In genomic region chr4:16684083-16684482, GRCh38 we compare ENCODE assay signal across 17 cellular contexts.
DNase-seq lines count a peak whose midpoint lies in the region; ATAC-seq, FAIRE-seq and TF ChIP-seq lines count a peak whose summit lies in the region.
"Had no signal": no experiment of that assay in that cellular context is flagged by ENCODE, and none has a peak within 500 bp of the region (broad histone marks: within the 10 kb centered on the region; RNA-seq: fewer than 3 reads in every experiment).

No MANE protein-coding gene starts in this region.

- no peaks in the 10 kb centered on the region for H3K36me3 ChIP-seq in astrocyte (ENCODE audit: insufficient read depth, low read length)
- no peaks in the 10 kb centered on the region for H3K36me3 ChIP-seq in osteoblast (ENCODE audit: insufficient read depth, low read length)

- no peak overlapping the region for H3K4me3 Mint-ChIP-seq in astrocyte (ENCODE audit: unreplicated experiment)
- H3K4me3 Mint-ChIP-seq: activated B cell treated with CpG ODN at 0.5 μM for 24 hours; activated naive CD4-positive, alpha-beta T cell treated with anti-CD3 and anti-CD28 coated beads, Interleukin-2, amount 10 ng/mL, durations not matched to agents 7 days and 5 days; B cell had no signal

- TF ChIP-seq CTCF in astrocyte (IDR thresholded peaks at IDR 0.05; ENCODE audit: insufficient read depth, low read depth, low read length): no peak
- no peak for TF ChIP-seq CTCF in osteoblast (IDR thresholded peaks at IDR 0.05; ENCODE audit: extremely low read depth, low read depth, low read length)

- peaks cover 35% of the 10 kb centered on the region for H3K4me1 ChIP-seq in astrocyte (ENCODE audit: insufficient read depth, low read length)
- peaks cover 47% of the 10 kb centered on the region for H3K4me1 ChIP-seq in osteoblast (ENCODE audit: insufficient read depth, low read length)
- H3K4me1 ChIP-seq: foreskin keratinocyte had no signal

- H3K27ac Mint-ChIP-seq in astrocyte (ENCODE audit: unreplicated experiment): no peak overlapping the region
- H3K27ac Mint-ChIP-seq: activated B cell treated with CpG ODN at 0.5 μM for 24 hours; activated naive CD4-positive, alpha-beta T cell treated with anti-CD3 and anti-CD28 coated beads, Interleukin-2, amount 10 ng/mL, durations not matched to agents 7 days and 5 days; B cell had no signal

- H2AFZ ChIP-seq in astrocyte (ENCODE audit: low read depth, low read length) (no peak overlapping the region), osteoblast (ENCODE audit: low read length) (peak overlapping the region; percentile 27)

- H3K4me1 Mint-ChIP-seq in astrocyte (ENCODE audit: low read depth, unreplicated experiment): peaks cover 14% of the 10 kb centered on the region
- H3K4me1 Mint-ChIP-seq: activated B cell treated with CpG ODN at 0.5 μM for 24 hours; activated naive CD4-positive, alpha-beta T cell treated with anti-CD3 and anti-CD28 coated beads, Interleukin-2, amount 10 ng/mL, durations not matched to agents 7 days and 5 days; B cell had no signal

- H3K27ac ChIP-seq in astrocyte (ENCODE audit: low read depth, low read length): peak overlapping the region; percentile 90
- H3K27ac ChIP-seq in osteoblast (ENCODE audit: low read depth, low read length): peak overlapping the region; percentile 95
- H3K27ac ChIP-seq: foreskin keratinocyte had no signal

- peaks cover 5% of the 10 kb centered on the region for H3K27me3 Mint-ChIP-seq in astrocyte (ENCODE audit: low read depth, unreplicated experiment)
- H3K27me3 Mint-ChIP-seq: activated B cell treated with CpG ODN at 0.5 μM for 24 hours; activated naive CD4-positive, alpha-beta T cell treated with anti-CD3 and anti-CD28 coated beads, Interleukin-2, amount 10 ng/mL, durations not matched to agents 7 days and 5 days; B cell had no signal

- H3K79me2 ChIP-seq in astrocyte (ENCODE audit: insufficient read depth, low read length) (no peaks in the 10 kb centered on the region), osteoblast (ENCODE audit: insufficient read depth, low read length) (no peaks in the 10 kb centered on the region)

- H3K9ac ChIP-seq in astrocyte (ENCODE audit: low read length): peak overlapping the region; percentile 74

- FAIRE-seq in astrocyte (lab: Jason Lieb, UNC): peak; percentile 78

- H3K27me3 ChIP-seq in astrocyte (ENCODE audit: insufficient read depth, low read length): no peaks in the 10 kb centered on the region
- H3K27me3 ChIP-seq in osteoblast (ENCODE audit: insufficient read depth, low read length): no peaks in the 10 kb centered on the region
- H3K27me3 ChIP-seq: foreskin keratinocyte had no signal

- DNase-seq in AG20443 (ENCODE audit: low spot score) (peak; percentile 42), astrocyte (ENCODE audit: low read depth) (peak; percentile 64), fibroblast of the conjunctiva (ENCODE audit: low read depth) (peak; percentile 18), osteoblast (ENCODE audit: insufficient read length, low spot score, missing footprints) (no peak), SKM-1 (lab: John Stamatoyannopoulos, UW; ENCODE audit: unreplicated experiment) (no peak), erythroblast (lab: John Stamatoyannopoulos, UW) (no peak), NCI-H1436 (lab: John Stamatoyannopoulos, UW) (no peak)
- DNase-seq: activated B cell treated with CpG ODN at 0.5 μM for 24 hours; activated naive CD4-positive, alpha-beta T cell treated with anti-CD3 and anti-CD28 coated beads, Interleukin-2, amount 10 ng/mL, durations not matched to agents 7 days and 5 days; foreskin keratinocyte; midbrain; NCI-H1694 treated with DMSO at 0.1 percent for 48 hours; NCI-H524; occipital lobe; stimulated activated CD4-positive, alpha-beta T cell treated with anti-CD3 and anti-CD28 coated beads, Interleukin-12 subunit alpha, Interleukin-12 subunit beta, amount 100 ng/mL, for 4 hours had no signal

- ATAC-seq in GM21825 (IDR thresholded peaks at IDR 0.05; ENCODE audit: unreplicated experiment): no peak
- ATAC-seq: foreskin keratinocyte had no signal

- H4K20me1 ChIP-seq in astrocyte (ENCODE audit: insufficient read depth, low read length): no peaks in the 10 kb centered on the region
- H4K20me1 ChIP-seq in osteoblast (ENCODE audit: insufficient read depth, low read length): no peaks in the 10 kb centered on the region

- no peak for TF ChIP-seq POLR2A in erythroblast (IDR thresholded peaks at IDR 0.05; ENCODE audit: low read length)

- H3K36me3 Mint-ChIP-seq in astrocyte (ENCODE audit: low read depth, unreplicated experiment): peaks cover 2% of the 10 kb centered on the region
- H3K36me3 Mint-ChIP-seq: activated naive CD4-positive, alpha-beta T cell treated with anti-CD3 and anti-CD28 coated beads, Interleukin-2, amount 10 ng/mL, durations not matched to agents 7 days and 5 days had no signal

- peak overlapping the region; percentile 30 for H3K4me2 ChIP-seq in astrocyte (ENCODE audit: low read length)
- H3K4me2 ChIP-seq in osteoblast (ENCODE audit: insufficient read depth, low read length): peak overlapping the region; percentile 58

- H3K4me3 ChIP-seq in astrocyte (ENCODE audit: insufficient read depth, low read depth, low read length) (no peak overlapping the region), osteoblast (ENCODE audit: insufficient read depth, low read length) (peak overlapping the region; percentile 22)

- no peaks in the 10 kb centered on the region for H3K9me3 Mint-ChIP-seq in astrocyte (ENCODE audit: unreplicated experiment)
- H3K9me3 Mint-ChIP-seq: activated B cell treated with CpG ODN at 0.5 μM for 24 hours; activated naive CD4-positive, alpha-beta T cell treated with anti-CD3 and anti-CD28 coated beads, Interleukin-2, amount 10 ng/mL, durations not matched to agents 7 days and 5 days had no signal

- H3K9me3 ChIP-seq in astrocyte (ENCODE audit: insufficient read depth, low read depth, low read length): no peaks in the 10 kb centered on the region
- H3K9me3 ChIP-seq in osteoblast (ENCODE audit: low read depth, low read length): no peaks in the 10 kb centered on the region

Comparison
In these comparisons a context has a peak if more than half of its experiments do, and no peak if none do; other contexts are left out.
1. DNase-seq: peak in AG20443 (single experiment), astrocyte (single experiment) and fibroblast of the conjunctiva (single experiment); none in osteoblast (single experiment), SKM-1 (single experiment), erythroblast (0 of 2) and NCI-H1436 (single experiment).